Comparison of ENCODE assay signal across 22 cellular contexts in the genomic region with DNA sequence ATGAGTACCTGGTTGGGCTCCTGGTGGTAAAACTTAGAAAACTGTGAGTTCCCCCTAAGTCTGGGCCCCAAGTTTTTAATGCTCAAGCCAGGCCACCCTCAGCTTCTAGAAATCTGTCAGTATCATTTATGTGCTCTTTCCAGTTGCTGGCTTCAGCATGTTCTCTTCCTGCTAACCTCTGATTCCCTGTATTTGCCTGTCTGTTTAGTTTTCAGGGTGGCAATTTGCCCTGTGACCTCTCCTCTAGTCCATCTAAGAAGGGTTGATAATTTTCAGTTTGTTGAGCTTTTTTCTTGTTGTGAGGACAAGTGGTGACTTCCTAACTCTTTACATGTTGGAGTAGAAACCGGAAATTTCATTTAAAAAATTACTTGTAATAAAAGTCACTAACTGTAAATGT.
"Had no signal": no experiment of that assay in that cellular context is flagged by ENCODE, and none has a peak within 500 bp of the region (broad histone marks: within the 10 kb centered on the region; RNA-seq: fewer than 3 reads in every experiment).

No MANE protein-coding gene starts in this region.

- H3K27me3 ChIP-seq: Peyer's patch, SJCRH30 had no signal

- ATAC-seq: PC-3, Right ventricle myocardium inferior, SK-N-SH treated with all-trans-retinoic acid at 6 μM for 48 hours had no signal

- H3K4me1 ChIP-seq: Peyer's patch had no signal

- H3K27ac ChIP-seq: Peyer's patch, SJCRH30 had no signal

- H3K9me3 ChIP-seq: MG63, Peyer's patch, SJCRH30 had no signal

- H3K4me3 ChIP-seq: MG63, Peyer's patch, SJCRH30 had no signal

- DNase-seq: IMR-90, MG63, NCI-H1092, NCI-H1105 treated with DMSO at 0.1 percent for 48 hours, NCI-H1417 treated with DMSO at 0.1 percent for 48 hours, NCI-H146, NCI-H1694 treated with DMSO at 0.1 percent for 48 hours, NCI-H1930, NCI-H2081 treated with DMSO at 0.1 percent for 48 hours, NCI-H2171, NCI-H226, NCI-H446, NCI-H510A, NCI-H524 treated with DMSO at 0.1 percent for 48 hours, NCI-H69, NCI-H774, PC-3, Peyer's patch, SHP77 treated with DMSO at 0.1 percent for 48 hours, SJCRH30 had no signal

- H3K36me3 ChIP-seq: MG63, Peyer's patch, SJCRH30 had no signal
